9 cellular contexts compared by ENCODE assay signal in the genomic region with DNA sequence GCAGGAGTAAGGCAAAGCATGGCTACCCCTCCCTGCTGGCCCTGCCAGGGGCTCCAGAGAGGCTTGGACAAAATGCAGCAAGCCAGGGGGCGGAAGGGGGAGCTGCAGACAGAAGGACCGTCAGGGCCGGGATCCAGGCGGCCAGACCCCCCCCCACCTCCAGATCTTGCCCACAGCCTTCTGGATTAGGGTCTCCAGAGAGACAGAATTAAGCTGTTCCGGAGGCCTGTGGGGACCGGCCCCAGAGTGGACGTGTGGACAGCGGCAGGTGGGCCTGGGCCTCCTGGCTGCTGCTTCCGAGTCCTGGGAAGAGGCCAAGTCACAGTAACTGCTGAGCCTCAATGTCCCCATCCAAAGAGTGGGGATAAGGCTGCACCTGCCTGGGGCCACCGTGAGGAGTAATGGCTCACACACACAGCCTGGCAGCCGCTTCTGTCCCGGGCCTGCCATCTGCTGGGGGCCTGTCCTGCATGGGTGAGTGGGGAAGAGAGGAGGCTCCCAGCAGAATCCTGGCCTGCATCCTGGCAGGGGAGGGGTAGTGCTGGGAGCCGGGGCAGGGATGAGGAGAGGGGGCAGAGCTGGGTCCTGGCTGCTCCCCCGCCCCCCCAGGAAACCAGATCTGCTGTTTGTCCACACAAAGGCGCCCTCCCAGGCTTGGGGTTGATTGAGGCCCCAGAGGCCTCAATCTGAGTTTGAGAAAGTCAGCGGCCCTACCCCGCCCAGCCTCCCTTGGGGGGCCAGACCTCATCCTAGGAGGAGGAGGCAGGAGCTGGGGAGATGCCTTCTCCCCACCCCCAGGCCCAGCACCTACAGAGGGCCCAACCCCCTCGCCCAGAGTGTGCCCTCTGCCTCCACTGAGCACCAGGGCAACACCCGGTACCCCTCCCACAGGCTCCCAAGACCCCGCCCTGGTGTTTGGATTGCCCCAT. TPM values are rescaled to one million over a fixed set of nuclear protein-coding genes. Genes with fewer than 3 reads are reported as not detected.
DNase-seq lines count a peak whose midpoint lies in the region; ATAC-seq and TF ChIP-seq lines count a peak whose summit lies in the region.
"Had no signal": no experiment of that assay in that cellular context is flagged by ENCODE, and none has a peak within 500 bp of the region (broad histone marks: within the 10 kb centered on the region; RNA-seq: fewer than 3 reads in every experiment).

No MANE protein-coding gene starts in this region.

- H3K27ac ChIP-seq in left ventricle myocardium inferior (replicated peaks) (peak overlapping the region; percentile 97), psoas muscle (peak overlapping the region; percentile 87)

- H3K36me3 ChIP-seq in GM06990 (ENCODE audit: control insufficient read depth, insufficient read depth, low read length) = no peaks in the 10 kb centered on the region
- peaks cover 8% of the 10 kb centered on the region for H3K36me3 ChIP-seq in left ventricle myocardium inferior
- H3K36me3 ChIP-seq in psoas muscle (ENCODE audit: insufficient read depth in 1 of 2, low read depth in 1 of 2) = peaks cover 0 to 5% of the 10 kb centered on the region in 2 donors

- H3K9me3 ChIP-seq in left ventricle myocardium inferior (replicated peaks) (no peaks in the 10 kb centered on the region), psoas muscle (no peaks in the 10 kb centered on the region)

- intact Hi-C loops in left ventricle myocardium inferior (cut with micrococcal nuclease) = no loop called here
- intact Hi-C loops in psoas muscle (cut with DNase I) = no loop called here

- H3K4me1 ChIP-seq in left ventricle myocardium inferior = peaks cover 93% of the 10 kb centered on the region
- peaks cover 60% of the 10 kb centered on the region for H3K4me1 ChIP-seq in psoas muscle

- H3K4me3 ChIP-seq in GM06990 (replicated peaks; ENCODE audit: low read depth, low read length) (no peak overlapping the region), left ventricle myocardium inferior (peak overlapping the region; percentile 98), psoas muscle (no peak overlapping the region)

- H3K27me3 ChIP-seq in GM06990 (replicated peaks; ENCODE audit: control insufficient read depth, insufficient read depth, low read length) (no peaks in the 10 kb centered on the region; the same call in 1 of the 2 replicates), left ventricle myocardium inferior (ENCODE audit: low read depth) (no peaks in the 10 kb centered on the region), psoas muscle (ENCODE audit: insufficient read depth in 3 of 3, low read length in 2 of 3) (no peaks in the 10 kb centered on the region)

- WGBS in psoas muscle, 3 donors = 59 to 64% (median 62%) methylated on average over 18 to 20 of the region's 20 CpGs

- DNase-seq in GM06990 (ENCODE audit: extremely low read depth, insufficient read length) (no peak), SK-N-DZ (ENCODE audit: low spot score) (peak; percentile 59), left ventricle myocardium inferior (peak; percentile 27), psoas muscle (peak; percentile 12 to 55), NCI-H2196 treated with DMSO at 0.1 percent for 48 hours (lab: John Stamatoyannopoulos, UW; ENCODE audit: unreplicated experiment) (no peak), DMS153 (lab: John Stamatoyannopoulos, UW) (no peak), globus pallidus (ENCODE audit: low spot score) (no peak)
- DNase-seq: stimulated activated CD4-positive, alpha-beta T cell treated with anti-CD3 and anti-CD28 coated beads, Interleukin-4, amount 100 ng/mL, for 1 hour had no signal

- no peak for ATAC-seq in psoas muscle
- ATAC-seq in GM19395 (IDR thresholded peaks at IDR 0.05; ENCODE audit: unreplicated experiment) = no peak

- peak; percentile 10 for TF ChIP-seq CTCF in GM06990 (IDR thresholded peaks at IDR 0.05; ENCODE audit: insufficient read depth, low read length, poor library complexity, severe bottlenecking)
- TF ChIP-seq CTCF in left ventricle myocardium inferior (IDR thresholded peaks at IDR 0.05; ENCODE audit: borderline replicate concordance) = peak; percentile 35
- no peak for TF ChIP-seq CTCF in psoas muscle (IDR thresholded peaks at IDR 0.05)

RNA-seq across cellular contexts. Expression of a gene that starts 3.9 kb away (rescaled TPM):
- polyA plus RNA-seq in SK-N-DZ (2014; cell fraction: cytosol; rRNA removed) = 32.9 and 33.6 TPM in 2 replicates
- polyA plus RNA-seq in SK-N-DZ (2014; cell fraction: nucleus; rRNA removed) = 352 and 482 TPM in 2 replicates
- total RNA-seq in left ventricle myocardium inferior = 70.9 TPM
- 10 to 100 TPM; 27.2 to 74.6 (median 46.5) TPM for total RNA-seq in psoas muscle
- 10 to 100 TPM; 14.4 to 40.5 (median 23.3) TPM for polyA plus RNA-seq in psoas muscle

RNA-seq across cellular contexts. Expression of a gene that starts 23.6 kb away (rescaled TPM):
- polyA plus RNA-seq in SK-N-DZ (2014; cell fraction: cytosol; rRNA removed) = 10,912 and 11,337 TPM in 2 replicates
- 6,422 and 11,565 TPM in 2 replicates for polyA plus RNA-seq in SK-N-DZ (2014; cell fraction: nucleus; rRNA removed)
- total RNA-seq in left ventricle myocardium inferior = 661 TPM
- total RNA-seq in psoas muscle = 1,000 to 10,000 TPM in 3 of 4 donors, 100 to 1,000 TPM in 1; 602 to 1,206 (median 1,044) TPM
- polyA plus RNA-seq in psoas muscle = 1,000 to 10,000 TPM; 3,473 to 5,162 (median 3,791) TPM

RNA-seq across cellular contexts. Expression of a gene that starts 43.8 kb away (rescaled TPM):
- polyA plus RNA-seq in SK-N-DZ (2014; cell fraction: cytosol; rRNA removed) = 7.8 and 8.4 TPM in 2 replicates
- polyA plus RNA-seq in SK-N-DZ (2014; cell fraction: nucleus; rRNA removed) = 4.6 and 8.4 TPM in 2 replicates
- total RNA-seq in left ventricle myocardium inferior (12.0 TPM), psoas muscle (1 to 10 TPM; 3.0 to 4.2 (median 3.9) TPM)
- 1 to 10 TPM; 2.4 to 4.3 (median 3.5) TPM for polyA plus RNA-seq in psoas muscle

Comparison
In these comparisons a context has a peak if more than half of its experiments do, and no peak if none do; other contexts are left out.
1. DNase-seq: peak in SK-N-DZ (single experiment), left ventricle myocardium inferior (single experiment) and psoas muscle (2 of 2); none in GM06990 (single experiment), NCI-H2196 treated with DMSO at 0.1 percent for 48 hours (single experiment), DMS153 (single experiment) and globus pallidus (single experiment).